8 cellular contexts compared by ENCODE assay signal in genomic region chr11:123069878-123070821, GRCh38. TPM values are rescaled to one million over a fixed set of nuclear protein-coding genes. Genes with fewer than 3 reads are reported as not detected.
DNase-seq lines count a peak whose midpoint lies in the region; ATAC-seq lines count a peak whose summit lies in the region.

No MANE protein-coding gene starts in this region.

- H3K36me3 Mint-ChIP-seq in activated T-helper 2 cell treated with anti-CD3 and anti-CD28 coated beads, Interferon-gamma antibody, Interleukin-2, Interleukin-4, amounts not matched to agents 10 μg/mL and 5 μg/mL and 100 μg/mL, durations not matched to agents 14 hours and 24 hours and 36 hours (ENCODE audit: low read depth) = peaks cover 8% of the 10 kb centered on the region

- peak overlapping the region; percentile 45 to 64 (median 53) for H3K4me3 ChIP-seq in BLaER1 treated with 17β-estradiol and CSF1 and Interleukin-3, amounts not matched to agents 10 nM and 100 nM
- peak overlapping the region in 1 of 3 donors; percentile 50 for H3K4me3 ChIP-seq in skeletal muscle tissue (ENCODE audit: low read length in 3 of 3)

- peak overlapping the region; percentile 57 to 77 (median 72) for H3K9ac ChIP-seq in BLaER1 treated with 17β-estradiol and CSF1 and Interleukin-3, amounts not matched to agents 10 nM and 100 nM
- H3K9ac ChIP-seq in skeletal muscle tissue (ENCODE audit: low read depth in 1 of 3, low read length in 3 of 3) = no peak overlapping the region

- H3K27ac ChIP-seq in BLaER1 treated with 17β-estradiol and CSF1 and Interleukin-3, amounts not matched to agents 10 nM and 100 nM = peak overlapping the region; percentile 55 to 86 (median 79); a peak in 21 of 22 replicates
- peak overlapping the region; percentile 14 for H3K27ac ChIP-seq in skeletal muscle tissue (ENCODE audit: low read depth, low read length)

- H3K9me3 Mint-ChIP-seq in activated T-helper 2 cell treated with anti-CD3 and anti-CD28 coated beads, Interferon-gamma antibody, Interleukin-2, Interleukin-4, amounts not matched to agents 10 μg/mL and 5 μg/mL and 100 μg/mL, durations not matched to agents 14 hours and 24 hours and 36 hours = no peaks in the 10 kb centered on the region

- H3K27me3 ChIP-seq in BLaER1 treated with 17β-estradiol and CSF1 and Interleukin-3, amounts not matched to agents 10 nM and 100 nM = no peaks in the 10 kb centered on the region
- no peaks in the 10 kb centered on the region for H3K27me3 ChIP-seq in skeletal muscle tissue (ENCODE audit: control insufficient read depth in 3 of 3, insufficient read depth in 3 of 3, low read length in 3 of 3)

- DNase-seq in activated T-helper 2 cell treated with anti-CD3 and anti-CD28 coated beads, Interferon-gamma antibody, Interleukin-2, Interleukin-4, amounts not matched to agents 10 μg/mL and 5 μg/mL and 100 μg/mL, durations not matched to agents 14 hours and 24 hours and 36 hours (ENCODE audit: low spot score) = no peak
- no peak for DNase-seq in left lobe of liver (ENCODE audit: low spot score)
- no peak for DNase-seq in A172 (ENCODE audit: low spot score)
- no peak for DNase-seq in stimulated activated CD4-positive, alpha-beta T cell treated with anti-CD3 and anti-CD28 coated beads, Interleukin-2, amount 100 ng/mL, for 24 hours

- peaks cover 56% of the 10 kb centered on the region for H3K4me1 Mint-ChIP-seq in activated T-helper 2 cell treated with anti-CD3 and anti-CD28 coated beads, Interferon-gamma antibody, Interleukin-2, Interleukin-4, amounts not matched to agents 10 μg/mL and 5 μg/mL and 100 μg/mL, durations not matched to agents 14 hours and 24 hours and 36 hours (ENCODE audit: low read depth)

- peak overlapping the region; percentile 77 to 99 (median 88) for H3K4me2 ChIP-seq in BLaER1 treated with 17β-estradiol and CSF1 and Interleukin-3, amounts not matched to agents 10 nM and 100 nM

- no peaks in the 10 kb centered on the region for H3K9me3 ChIP-seq in BLaER1 treated with 17β-estradiol and CSF1 and Interleukin-3, amounts not matched to agents 10 nM and 100 nM (replicated peaks in 1 of 11)
- no peaks in the 10 kb centered on the region for H3K9me3 ChIP-seq in skeletal muscle tissue (ENCODE audit: control insufficient read depth in 3 of 3, low read length in 3 of 3)

- peak overlapping the region; percentile 86 for H3K4me3 Mint-ChIP-seq in activated T-helper 2 cell treated with anti-CD3 and anti-CD28 coated beads, Interferon-gamma antibody, Interleukin-2, Interleukin-4, amounts not matched to agents 10 μg/mL and 5 μg/mL and 100 μg/mL, durations not matched to agents 14 hours and 24 hours and 36 hours (ENCODE audit: low read depth)

- H3K36me3 ChIP-seq in BLaER1 treated with 17β-estradiol and CSF1 and Interleukin-3, amounts not matched to agents 10 nM and 100 nM = no peaks in the 10 kb centered on the region
- H3K36me3 ChIP-seq in skeletal muscle tissue (ENCODE audit: control insufficient read depth in 3 of 3, insufficient read depth in 3 of 3, low read length in 3 of 3) = peaks cover 0 to 4% (median 2%) of the 10 kb centered on the region in 3 donors

- H3K27me3 Mint-ChIP-seq in activated T-helper 2 cell treated with anti-CD3 and anti-CD28 coated beads, Interferon-gamma antibody, Interleukin-2, Interleukin-4, amounts not matched to agents 10 μg/mL and 5 μg/mL and 100 μg/mL, durations not matched to agents 14 hours and 24 hours and 36 hours (ENCODE audit: low read depth) = no peaks in the 10 kb centered on the region

- H3K4me1 ChIP-seq in BLaER1 treated with 17β-estradiol and CSF1 and Interleukin-3, amounts not matched to agents 10 nM and 100 nM = peaks cover 51 to 67% (median 56%) of the 10 kb centered on the region in 10 experiments
- peaks cover 3 to 24% (median 7%) of the 10 kb centered on the region in 3 donors for H3K4me1 ChIP-seq in skeletal muscle tissue (ENCODE audit: control insufficient read depth in 3 of 3, insufficient read depth in 3 of 3, low read length in 3 of 3)

- H3K27ac Mint-ChIP-seq in activated T-helper 2 cell treated with anti-CD3 and anti-CD28 coated beads, Interferon-gamma antibody, Interleukin-2, Interleukin-4, amounts not matched to agents 10 μg/mL and 5 μg/mL and 100 μg/mL, durations not matched to agents 14 hours and 24 hours and 36 hours = peak overlapping the region; percentile 99

- H4K20me1 ChIP-seq in BLaER1 treated with 17β-estradiol and CSF1 and Interleukin-3, amounts not matched to agents 10 nM and 100 nM = no peaks in the 10 kb centered on the region

- ATAC-seq in GM19043 (IDR thresholded peaks at IDR 0.05; ENCODE audit: low read depth, unreplicated experiment) (peak; percentile 55), HG03196 (IDR thresholded peaks at IDR 0.05; ENCODE audit: unreplicated experiment) (peak; percentile 55), left lobe of liver (no peak)

- intact Hi-C loops in activated T-helper 2 cell treated with anti-CD3 and anti-CD28 coated beads, Interferon-gamma antibody, Interleukin-2, Interleukin-4, amounts not matched to agents 10 μg/mL and 5 μg/mL and 100 μg/mL, durations not matched to agents 14 hours and 24 hours and 36 hours (cut with micrococcal nuclease) = loop anchor here (1.0 to 10.0 kb wide), 5 partner anchors 8 to 1775 kb away; partner anchors contain the start of genes HSPA8 and SC5D

RNA-seq across cellular contexts. Expression of gene HSPA8, which starts 8.2 kb away (rescaled TPM):
- total RNA-seq in activated T-helper 2 cell treated with anti-CD3 and anti-CD28 coated beads, Interferon-gamma antibody, Interleukin-2, Interleukin-4, amounts not matched to agents 10 μg/mL and 5 μg/mL and 100 μg/mL, durations not matched to agents 14 hours and 24 hours and 36 hours = 3,975 and 4,013 TPM in 2 replicates
- total RNA-seq in skeletal muscle tissue (3,240 TPM), left lobe of liver (357 TPM)
- 3,086 and 3,613 TPM in 2 replicates for total RNA-seq in A172 (2014; rRNA removed; shearing (Covaris generic))

Comparison
In these comparisons a context has a peak if more than half of its experiments do, and no peak if none do; other contexts are left out.
1. H3K9ac ChIP-seq: peak in BLaER1 treated with 17β-estradiol and CSF1 and Interleukin-3, amounts not matched to agents 10 nM and 100 nM (11 of 11); none in skeletal muscle tissue (0 of 3).